Comparison of ENCODE assay signal across 2 cellular contexts in genomic region chr6:128063850-128064539, GRCh38.
A peak's percentile ranks its signal among the peaks of the same experiment; 100 is the strongest.
TF ChIP-seq lines count a peak whose summit lies in the region.

No MANE protein-coding gene starts in this region.

TF ChIP-seq in GM23338, 12 proteins besides CTCF, POLR2A, EP300 and RAD21 (continued from another document):
- TF ChIP-seq ZNF462 (CRISPR knock-in tag; IDR thresholded peaks at IDR 0.05) (no peak), EZH2 (IDR thresholded peaks at IDR 0.05; ENCODE audit: low read depth, unreplicated experiment) (no peak), NANOG (IDR thresholded peaks at IDR 0.05; ENCODE audit: borderline replicate concordance) (no peak), ZNF114 (CRISPR knock-in tag; IDR thresholded peaks at IDR 0.05) (no peak), CREB1 (CRISPR knock-in tag; IDR thresholded peaks at IDR 0.05; ENCODE audit: low read depth) (no peak), ETS1 (IDR thresholded peaks at IDR 0.05) (no peak), EZH2phosphoT487 (IDR thresholded peaks at IDR 0.05; ENCODE audit: unreplicated experiment) (no peak), REST (IDR thresholded peaks at IDR 0.05; ENCODE audit: unreplicated experiment) (no peak), STAT1 (IDR thresholded peaks at IDR 0.05; ENCODE audit: unreplicated experiment) (no peak), ZNF331 (CRISPR knock-in tag; IDR thresholded peaks at IDR 0.05; ENCODE audit: low read depth) (no peak)

TF ChIP-seq in HepG2, 621 proteins besides CTCF, POLR2A, EP300 and RAD21:
- TF ChIP-seq NFAT5 (CRISPR knock-in tag; IDR thresholded peaks at IDR 0.05) (no peak), MAFK (conservative IDR thresholded peaks at IDR 0.05 in 1 of 2, IDR thresholded peaks at IDR 0.05 in 1 of 2; ENCODE audit: low read length in 2 of 2) (peak; percentile 100), FIP1L1 (IDR thresholded peaks at IDR 0.05; ENCODE audit: borderline replicate concordance, insufficient read depth, low read depth, low read length) (no peak), MAFG (CRISPR knock-in tag; IDR thresholded peaks at IDR 0.05) (peak; percentile 82), MAFF (IDR thresholded peaks at IDR 0.05; ENCODE audit: low read depth, low read length) (peak; percentile 100)
